Comparison of ENCODE assay signal across 14 cellular contexts in the genomic region with DNA sequence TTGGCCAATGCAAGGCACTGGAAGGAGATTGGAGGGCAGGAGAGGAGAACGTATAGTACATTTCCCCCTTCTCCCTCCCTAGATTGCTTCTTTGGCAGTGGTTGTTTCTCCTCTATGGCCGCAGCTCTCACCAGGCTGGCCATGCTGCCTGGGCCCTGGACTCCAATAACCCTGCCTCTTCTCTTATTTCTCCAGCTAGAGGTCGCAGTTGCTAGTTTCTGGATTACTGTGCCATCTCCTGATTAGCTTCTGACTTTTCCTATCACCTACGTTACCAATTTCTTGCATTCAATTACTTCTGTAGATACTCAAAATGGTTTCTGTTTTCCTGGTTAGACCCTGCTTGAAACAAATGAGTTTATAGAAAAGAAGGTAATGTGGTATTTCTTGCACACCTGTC. TPM values are rescaled to one million over a fixed set of nuclear protein-coding genes. Genes with fewer than 3 reads are reported as not detected.
DNase-seq lines count a peak whose midpoint lies in the region; ATAC-seq and TF ChIP-seq lines count a peak whose summit lies in the region.
"Had no signal": no experiment of that assay in that cellular context is flagged by ENCODE, and none has a peak within 500 bp of the region (broad histone marks: within the 10 kb centered on the region; RNA-seq: fewer than 3 reads in every experiment).

No MANE protein-coding gene starts in this region.

- no TSS peak for BruUV-seq in Caco-2 (replicated peaks; lab: Mats Ljungman, UMichigan)

- no peak overlapping the region for H3K27ac Mint-ChIP-seq in Caco-2 (ENCODE audit: unreplicated experiment)
- H3K27ac Mint-ChIP-seq: CD8-positive, alpha-beta T cell had no signal

- POLR2A ChIA-PET in Caco-2 (lab: Charles Lee): no interaction called here

- H3K9me3 ChIP-seq in Caco-2: no peaks in the 10 kb centered on the region
- H3K9me3 ChIP-seq: psoas muscle had no signal

- in situ Hi-C loops in brain microvascular endothelial cell (cut with HindIII; ENCODE audit: low pct_ligation_motif_present, low sequenced_read_pairs): no loop called here

- H3K27ac ChIP-seq in C4-2B: no peak overlapping the region
- no peak overlapping the region for H3K27ac ChIP-seq in brain microvascular endothelial cell
- H3K27ac ChIP-seq: psoas muscle had no signal

- peaks cover 5% of the 10 kb centered on the region for H3K27me3 Mint-ChIP-seq in Caco-2 (ENCODE audit: insufficient read depth, unreplicated experiment)

- intact Hi-C loops in Caco-2 (cut with micrococcal nuclease; ENCODE audit: unreplicated experiment): loop anchor here (5.0 kb wide), 1 partner anchor 186 kb away; no protein-coding TSS in a partner anchor

- H3K36me3 Mint-ChIP-seq in Caco-2 (ENCODE audit: insufficient read depth, unreplicated experiment): peaks cover 9% of the 10 kb centered on the region

- no peak overlapping the region for H3K4me3 ChIP-seq in brain microvascular endothelial cell (ENCODE audit: low read depth, low read length)
- no peak overlapping the region for H3K4me3 ChIP-seq in Caco-2 (ENCODE audit: low read depth, low read length)
- H3K4me3 ChIP-seq: psoas muscle had no signal

- no peak for ATAC-seq in HG03460 (IDR thresholded peaks at IDR 0.05; ENCODE audit: unreplicated experiment)
- ATAC-seq: CD8-positive, alpha-beta T cell; psoas muscle had no signal

- no peak overlapping the region for H3K4me3 Mint-ChIP-seq in Caco-2 (ENCODE audit: unreplicated experiment)
- H3K4me3 Mint-ChIP-seq: CD8-positive, alpha-beta T cell had no signal

- CTCF ChIA-PET in Caco-2 (lab: Charles Lee): interaction anchor here (1.3 kb wide), 1 partner anchor 219 kb away, joined by 4 read pairs; no protein-coding TSS in a partner anchor

- H3K36me3 ChIP-seq in brain microvascular endothelial cell (replicated peaks) (no peaks in the 10 kb centered on the region), Caco-2 (ENCODE audit: control insufficient read depth, insufficient read depth, low read length) (no peaks in the 10 kb centered on the region)

- no peaks in the 10 kb centered on the region for H3K9me3 Mint-ChIP-seq in Caco-2 (ENCODE audit: unreplicated experiment)
- H3K9me3 Mint-ChIP-seq: CD8-positive, alpha-beta T cell had no signal

- TF ChIP-seq CTCF in C4-2B (conservative IDR thresholded peaks at IDR 0.05): peak; percentile 32
- peak; percentile 30 for TF ChIP-seq CTCF in GM20000 (IDR thresholded peaks at IDR 0.05; ENCODE audit: extremely low read depth, missing control alignments)
- peak; percentile 31 for TF ChIP-seq CTCF in brain microvascular endothelial cell (IDR thresholded peaks at IDR 0.05; ENCODE audit: low read depth, low read length, missing control alignments)
- no peak for TF ChIP-seq CTCF in Caco-2 (IDR thresholded peaks at IDR 0.05; ENCODE audit: insufficient read depth in 1 of 2, low read depth in 1 of 2, low read length in 1 of 2, severe bottlenecking in 1 of 2, unreplicated experiment in 1 of 2)

- H3K27me3 ChIP-seq in brain microvascular endothelial cell (replicated peaks): no peaks in the 10 kb centered on the region
- H3K27me3 ChIP-seq in Caco-2 (replicated peaks; ENCODE audit: control insufficient read depth, insufficient read depth, low read length): no peaks in the 10 kb centered on the region

- H3K4me1 Mint-ChIP-seq in Caco-2 (ENCODE audit: low read depth, unreplicated experiment): peaks cover 13% of the 10 kb centered on the region

- peaks cover 5% of the 10 kb centered on the region; the same call in 1 of the 2 replicates for H3K4me1 ChIP-seq in Caco-2

- DNase-seq in GM20000 (ENCODE audit: low spot score): no peak
- no peak for DNase-seq in brain microvascular endothelial cell
- peak; percentile 55 for DNase-seq in midbrain (lab: John Stamatoyannopoulos, UW)
- no peak for DNase-seq in Caco-2
- DNase-seq in activated CD8-positive, alpha-beta memory T cell treated with anti-CD3 and anti-CD28 coated beads, Interleukin-2, amount 50 U/mL, for 48 hours: no peak
- DNase-seq in iPS-NIHi11 (ENCODE audit: low spot score): no peak
- DNase-seq: activated T-cell treated with anti-CD3 and anti-CD28 coated beads, Interleukin-2, amount 50 U/mL, for 1 hour; anterior cingulate cortex; CD8-positive, alpha-beta T cell; NCI-H1436 treated with DMSO at 0.1 percent for 48 hours; psoas muscle; stimulated activated naive CD4-positive, alpha-beta T cell treated with Interleukin-2 at 50 U/mL for 16 hours had no signal

RNA-seq across cellular contexts. Expression of a gene that starts 2.4 kb away (rescaled TPM):
- 4.1 and 5.2 TPM in 2 replicates for total RNA-seq in Caco-2 (2022)

Comparison
In these comparisons a context has a peak if more than half of its experiments do, and no peak if none do; other contexts are left out.
1. CTCF ChIP-seq: peak in C4-2B (single experiment), GM20000 (single experiment) and brain microvascular endothelial cell (single experiment); none in Caco-2 (0 of 2).